In the genomic region with DNA sequence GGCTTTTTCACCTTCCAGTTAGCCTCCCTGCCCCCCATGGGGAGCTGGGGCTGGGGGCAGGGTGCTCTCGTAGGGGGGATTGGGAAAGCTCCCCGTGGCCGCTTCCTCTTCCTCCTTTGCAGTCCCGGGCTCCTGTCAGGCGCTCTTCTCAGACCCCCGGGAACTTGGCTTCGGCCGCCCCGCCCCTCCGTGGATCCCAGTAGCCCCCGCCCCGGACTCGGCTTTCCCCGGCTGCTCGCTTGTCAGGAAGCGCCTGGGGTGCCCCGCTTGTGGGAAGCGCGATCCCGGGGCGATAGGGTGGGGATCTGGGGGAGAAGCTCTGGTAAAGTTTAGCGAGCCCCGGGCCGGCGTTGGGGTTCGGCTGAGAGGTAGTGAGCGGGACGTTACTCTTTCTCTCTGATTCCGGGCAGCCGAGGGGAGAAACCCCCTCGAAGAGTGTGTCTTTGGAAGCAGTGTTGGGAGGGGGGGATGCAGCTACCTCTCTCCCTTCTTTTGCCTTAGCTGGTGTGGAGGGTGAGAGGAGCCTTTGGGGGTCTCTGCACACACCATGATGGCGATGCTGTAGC, we compare ENCODE assay signal across 8 cellular contexts. TPM values are rescaled to one million over a fixed set of nuclear protein-coding genes. Genes with fewer than 3 reads are reported as not detected.
DNase-seq lines count a peak whose midpoint lies in the region.

No MANE protein-coding gene starts in this region.

- peak overlapping the region; percentile 83 for H3K4me3 ChIP-seq in HAP-1
- peak overlapping the region; percentile 76 for H3K4me3 ChIP-seq in ectodermal cell (ENCODE audit: insufficient read depth, low read depth, low read length)

- no peaks in the 10 kb centered on the region for H3K27me3 ChIP-seq in HAP-1 (ENCODE audit: low read depth)
- H3K27me3 ChIP-seq in ectodermal cell (ENCODE audit: control insufficient read depth, insufficient read depth, low read length, poor library complexity, severe bottlenecking): no peaks in the 10 kb centered on the region

- no peaks in the 10 kb centered on the region for H3K9me3 ChIP-seq in HAP-1
- no peaks in the 10 kb centered on the region for H3K9me3 ChIP-seq in ectodermal cell (ENCODE audit: control insufficient read depth, low read length)

- H3K36me3 ChIP-seq in HAP-1 (replicated peaks) (no peaks in the 10 kb centered on the region), ectodermal cell (ENCODE audit: control insufficient read depth, insufficient read depth, low read length) (no peaks in the 10 kb centered on the region)

- 1% methylated on average over 32 of the region's 32 CpGs for WGBS in ectodermal cell, 2 experiments

- peak overlapping the region; percentile 90 for H3K27ac ChIP-seq in ectodermal cell (ENCODE audit: insufficient read depth, low read depth, low read length, poor library complexity, severe bottlenecking)

- H3K4me1 ChIP-seq in HAP-1 (peaks cover 41% of the 10 kb centered on the region), ectodermal cell (ENCODE audit: control insufficient read depth, insufficient read depth, low read length) (peaks cover 25% of the 10 kb centered on the region)

- DNase-seq in ELR (ENCODE audit: low read depth): peak; percentile 73
- peak; percentile 90 to 95 for DNase-seq in HAP-1 (ENCODE audit: low spot score in 2 of 2)
- DNase-seq in NCI-H1694 (lab: John Stamatoyannopoulos, UW): peak; percentile 36
- DNase-seq in activated CD4-positive, alpha-beta T cell treated with anti-CD3 and anti-CD28 coated beads, Interleukin-2, amount 50 U/mL, for 1 hour: peak; percentile 14
- peak; percentile 39 to 41 for DNase-seq in lung microvascular endothelial cell (ENCODE audit: low read depth in 2 of 2)
- DNase-seq in stimulated activated CD8-positive, alpha-beta memory T cell treated with anti-CD3 and anti-CD28 coated beads, Interleukin-7, amount 100 ng/mL, for 4 hours (ENCODE audit: low read depth in 2 of 2): peak; percentile 2 to 24
- no peak for DNase-seq in NCI-H2107 treated with DMSO at 0.1 percent for 48 hours (lab: John Stamatoyannopoulos, UW; ENCODE audit: unreplicated experiment)

- in situ Hi-C loops in HAP-1 (cut with MboI; ENCODE audit: low sequenced_read_pairs): no loop called here

RNA-seq across cellular contexts. Expression of gene PIAS1, which starts 0.6 kb away (rescaled TPM):
- polyA plus RNA-seq in ectodermal cell (2013, experiment 1 of 4): 48.3 TPM
- 55.3 TPM for polyA plus RNA-seq in ectodermal cell (2013, experiment 2 of 4)
- polyA plus RNA-seq in ectodermal cell (2013, experiment 3 of 4): 41.5 TPM
- polyA plus RNA-seq in ectodermal cell (2013, experiment 4 of 4): 44.8 TPM
- total RNA-seq in lung microvascular endothelial cell: 8.1 and 12.7 TPM in 2 replicates
